11 cellular contexts compared by ENCODE assay signal in genomic region chr1:17485280-17485679, GRCh38. TPM values are rescaled to one million over a fixed set of nuclear protein-coding genes. Genes with fewer than 3 reads are reported as not detected.
DNase-seq lines count a peak whose midpoint lies in the region; ATAC-seq and TF ChIP-seq lines count a peak whose summit lies in the region.
"Had no signal": no experiment of that assay in that cellular context is flagged by ENCODE, and none has a peak within 500 bp of the region (broad histone marks: within the 10 kb centered on the region; RNA-seq: fewer than 3 reads in every experiment).

No MANE protein-coding gene starts in this region.

- no peak for TF ChIP-seq EP300 in ovary (IDR thresholded peaks at IDR 0.05)

- CTCF ChIA-PET in WTC11 (lab: Charles Lee), result interaction anchor here (0.9 to 2.9 kb wide), 5 partner anchors 8 to 53 kb away, joined by 3 to 18 read pairs (median 3); no protein-coding TSS in a partner anchor

- peak; percentile 59 for ATAC-seq in GM23338
- peak; percentile 65 for ATAC-seq in WTC11
- ATAC-seq in GM18858 (IDR thresholded peaks at IDR 0.05; ENCODE audit: unreplicated experiment), result no peak

- 0 out of 2 replicates have a peak, but pooled peaks cover 18% of the 10 kb centered on the region for H3F3A ChIP-seq in GM23338 (replicated peaks; ENCODE audit: low read depth)

- H3K27me3 ChIP-seq in GM23338 (ENCODE audit: insufficient read depth), result no peaks in the 10 kb centered on the region
- H3K27me3 ChIP-seq in ovary, result no peaks in the 10 kb centered on the region

- H3K9me3 Mint-ChIP-seq in GM23338 (peaks cover 4% of the 10 kb centered on the region; the same call in 2 of the 3 replicates), WTC11 (0 out of 2 replicates have a peak, but pooled peaks cover 7% of the 10 kb centered on the region)

- H3K4me3 ChIP-seq in GM23338 (no peak overlapping the region), ovary (no peak overlapping the region)

- no peaks in the 10 kb centered on the region for H3K9me3 ChIP-seq in ovary

- WGBS in ovary, 3 donors, result 43 to 61% (median 50%) methylated on average over 10 of the region's 10 CpGs

- DNase-seq in COLO668 (lab: John Stamatoyannopoulos, UW; ENCODE audit: unreplicated experiment) (peak; percentile 26), GM23338 (ENCODE audit: low spot score) (peak; percentile 77), WTC11 (ENCODE audit: low spot score) (peak; percentile 69), kidney tubule cell (ENCODE audit: low spot score) (peak; percentile 38), ovary (no peak), GM19238 (ENCODE audit: insufficient read length, low spot score) (no peak), KG1 (lab: John Stamatoyannopoulos, UW) (no peak)
- DNase-seq: activated T-cell treated with anti-CD3 and anti-CD28 coated beads, Interleukin-2, amount 50 U/mL, for 1 hour; NCI-H69; stimulated activated naive CD4-positive, alpha-beta T cell treated with Interleukin-2 at 50 U/mL for 16 hours had no signal

- H3K4me2 ChIP-seq in GM23338, result no peak overlapping the region

- H3K4me1 Mint-ChIP-seq in GM23338, result peaks cover 15% of the 10 kb centered on the region; the same call in 2 of the 3 replicates
- peaks cover 19% of the 10 kb centered on the region for H3K4me1 Mint-ChIP-seq in WTC11

- H3K4me3 Mint-ChIP-seq in GM23338 (no peak overlapping the region), WTC11 (no peak overlapping the region)

- no peaks in the 10 kb centered on the region for H4K20me1 ChIP-seq in GM23338 (replicated peaks; ENCODE audit: insufficient read depth)

- no peaks in the 10 kb centered on the region for H3K36me3 ChIP-seq in GM23338 (ENCODE audit: insufficient read depth)
- no peaks in the 10 kb centered on the region for H3K36me3 ChIP-seq in ovary

- TF ChIP-seq CTCF in GM23338 (conservative IDR thresholded peaks at IDR 0.05; ENCODE audit: low read depth in 2 of 2) (peak; percentile 66 to 94), WTC11 (IDR thresholded peaks at IDR 0.05) (peak; percentile 45; the same call in 1 of the 2 replicates), ovary (IDR thresholded peaks at IDR 0.05) (no peak)

- H3K27me3 Mint-ChIP-seq in GM23338 (ENCODE audit: insufficient read depth, low read depth, poor library complexity) (peaks cover 13% of the 10 kb centered on the region), WTC11 (ENCODE audit: low read depth) (peaks cover 2% of the 10 kb centered on the region; the same call in 1 of the 2 replicates)

- H3K79me2 ChIP-seq in GM23338 (replicated peaks; ENCODE audit: insufficient read depth), result no peaks in the 10 kb centered on the region

- H3K36me3 Mint-ChIP-seq in GM23338 (ENCODE audit: low read depth) (peaks cover 6% of the 10 kb centered on the region), WTC11 (no peaks in the 10 kb centered on the region)

- H3K27ac ChIP-seq in GM23338 (ENCODE audit: low read depth), result no peak overlapping the region
- H3K27ac ChIP-seq in ovary, result no peak overlapping the region

- POLR2A ChIA-PET in WTC11 (lab: Charles Lee), result no interaction called here

- H3K4me1 ChIP-seq in GM23338 (ENCODE audit: insufficient read depth) (peaks cover 6% of the 10 kb centered on the region), ovary (ENCODE audit: insufficient read depth) (no peaks in the 10 kb centered on the region)

- H3K27ac Mint-ChIP-seq in GM23338, result no peak overlapping the region
- no peak overlapping the region for H3K27ac Mint-ChIP-seq in WTC11

- TF ChIP-seq POLR2A in ovary (IDR thresholded peaks at IDR 0.05), result no peak

- intact Hi-C loops in ovary (cut with DNase I), result no loop called here

- no peaks in the 10 kb centered on the region for H3K9me2 ChIP-seq in GM23338 (ENCODE audit: insufficient read depth)

- H2AFZ ChIP-seq in GM23338, result no peak overlapping the region

TF ChIP-seq in GM23338, 12 proteins besides CTCF, POLR2A, EP300 and RAD21 (continues in another document):
- TF ChIP-seq ETS1 (IDR thresholded peaks at IDR 0.05) (no peak), EZH2 (IDR thresholded peaks at IDR 0.05; ENCODE audit: low read depth, unreplicated experiment) (no peak), EZH2phosphoT487 (IDR thresholded peaks at IDR 0.05; ENCODE audit: unreplicated experiment) (no peak), REST (IDR thresholded peaks at IDR 0.05; ENCODE audit: unreplicated experiment) (no peak)

TF ChIP-seq in WTC11, 78 proteins besides CTCF, POLR2A, EP300 and RAD21 (continues in another document):
- TF ChIP-seq ZNF317 (CRISPR knock-in tag; IDR thresholded peaks at IDR 0.05; ENCODE audit: borderline replicate concordance, low read depth) (no peak), ZBTB21 (CRISPR knock-in tag; IDR thresholded peaks at IDR 0.05; ENCODE audit: borderline replicate concordance) (no peak), E2F1 (CRISPR knock-in tag; IDR thresholded peaks at IDR 0.05) (no peak), FOXP4 (CRISPR knock-in tag; IDR thresholded peaks at IDR 0.05) (no peak), ESRRA (CRISPR knock-in tag; IDR thresholded peaks at IDR 0.05; ENCODE audit: borderline replicate concordance) (no peak), KAT7 (CRISPR knock-in tag; IDR thresholded peaks at IDR 0.05; ENCODE audit: borderline replicate concordance) (no peak), NR3C1 (CRISPR knock-in tag; conservative IDR thresholded peaks at IDR 0.05; ENCODE audit: low read depth) (no peak), NFYB (CRISPR knock-in tag; conservative IDR thresholded peaks at IDR 0.05; ENCODE audit: low read depth) (no peak), ZNF281 (CRISPR knock-in tag; IDR thresholded peaks at IDR 0.05) (no peak)

RNA-seq across cellular contexts. Expression of gene RCC2, which starts 45.8 kb away (rescaled TPM):
- 367 and 386 TPM in 2 replicates for total RNA-seq in GM23338 (2014; rRNA removed; shearing (Covaris generic))
- polyA plus RNA-seq in GM23338 (2016; fragmentation: Nextera tagmentation; extraction: Ambion mirVana) (97.1 and 99.3 TPM in 2 replicates), ovary (10 to 100 TPM; 28.1 to 28.3 TPM)
- total RNA-seq in WTC11 (2021) (377 to 407 TPM (median 395 TPM) in 3 replicates), ovary (10 to 100 TPM; 15.3 to 52.2 (median 41.0) TPM)

RNA-seq across cellular contexts. Expression of gene ARHGEF10L, which starts 54.2 kb away (rescaled TPM):
- 37.9 and 46.8 TPM in 2 replicates for total RNA-seq in GM23338 (2014; rRNA removed; shearing (Covaris generic))
- polyA plus RNA-seq in GM23338 (2016; fragmentation: Nextera tagmentation; extraction: Ambion mirVana), result 12.1 and 13.4 TPM in 2 replicates
- 32.4 to 34.6 TPM (median 34.4 TPM) in 3 replicates for total RNA-seq in WTC11 (2021)
- total RNA-seq in ovary, result 10 to 100 TPM in 5 of 7 donors, 1 to 10 TPM in 2; 7.6 to 23.0 (median 19.6) TPM
- polyA plus RNA-seq in ovary, result 10 to 100 TPM in 1 of 2 donors, 1 to 10 TPM in 1; 3.6 to 18.3 TPM

Comparison
In these comparisons a context has a peak if more than half of its experiments do, and no peak if none do; other contexts are left out.
1. DNase-seq: peak in COLO668 (single experiment), GM23338 (single experiment), WTC11 (single experiment) and kidney tubule cell (single experiment); none in ovary (0 of 5), GM19238 (single experiment) and KG1 (single experiment).
2. CTCF ChIP-seq: peak in GM23338 (2 of 2) and WTC11 (single experiment); none in ovary (0 of 3).